ENCODE assay signal across 30 cellular contexts in the genomic region with DNA sequence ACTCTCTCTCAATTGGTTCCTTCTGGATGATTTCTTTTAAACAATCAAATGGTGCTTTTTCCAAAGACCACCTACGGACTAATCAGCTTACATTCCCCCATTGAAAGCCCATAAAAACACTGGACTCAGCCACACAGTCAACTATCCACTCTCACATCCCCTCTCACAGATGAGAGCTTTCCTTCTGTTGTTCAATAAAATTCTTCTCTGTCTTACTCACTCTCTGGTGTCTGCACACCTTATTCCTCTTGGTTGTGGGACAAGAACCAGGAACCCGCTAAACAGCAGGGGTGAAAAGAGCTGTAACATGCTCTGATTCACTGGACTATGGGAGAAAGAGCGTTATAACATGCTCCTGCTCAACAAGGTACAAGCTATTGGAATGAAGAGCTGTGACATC.
"Had no signal": no experiment of that assay in that cellular context is flagged by ENCODE, and none has a peak within 500 bp of the region (broad histone marks: within the 10 kb centered on the region; RNA-seq: fewer than 3 reads in every experiment).

No MANE protein-coding gene starts in this region.

- H3K36me3 ChIP-seq: adrenal gland, ascending aorta, breast epithelium, cardiac muscle cell, colonic mucosa, esophagus squamous epithelium, gastroesophageal sphincter, WERI-Rb-1 had no signal

- DNase-seq: activated B cell treated with CpG ODN at 0.5 μM for 24 hours; activated CD4-positive, alpha-beta T cell treated with anti-CD3 and anti-CD28 coated beads for 48 hours; activated CD4-positive, alpha-beta T cell treated with anti-CD3 and anti-CD28 coated beads, Interleukin-2, amount 50 U/mL, for 1 hour; activated CD4-positive, alpha-beta T cell treated with anti-CD3 and anti-CD28 coated beads, Interleukin-2, amount 50 U/mL, for 48 hours; activated CD8-positive, alpha-beta memory T cell treated with anti-CD3 and anti-CD28 coated beads for 24 hours; activated CD8-positive, alpha-beta T cell treated with anti-CD3 and anti-CD28 coated beads for 36 hours; activated effector memory CD4-positive, alpha-beta T cell treated with anti-CD3 and anti-CD28 coated beads, Interleukin-2, amount 50 U/mL, for 16 hours; activated naive CD4-positive, alpha-beta T cell treated with anti-CD3 and anti-CD28 coated beads for 36 hours; activated naive CD8-positive, alpha-beta T cell treated with anti-CD3 and anti-CD28 coated beads for 36 hours; activated naive CD8-positive, alpha-beta T cell treated with anti-CD3 and anti-CD28 coated beads, Interleukin-2, amount 50 U/mL, for 24 hours; activated T-cell treated with anti-CD3 and anti-CD28 coated beads, Interleukin-2, amount 50 U/mL, for 4 hours; adrenal gland; central memory CD4-positive, alpha-beta T cell; cerebellar nuclear complex; colonic mucosa; effector CD8-positive, alpha-beta T cell; esophagus squamous epithelium; foreskin melanocyte; T-helper 1 cell; T-helper 17 cell; T1000; WERI-Rb-1 had no signal

- H3K4me1 ChIP-seq: adrenal gland, ascending aorta, breast epithelium, colonic mucosa, esophagus squamous epithelium, gastroesophageal sphincter had no signal

- ATAC-seq: activated CD4-positive, CD25-positive, alpha-beta regulatory T cell treated with anti-CD3 and anti-CD28 coated beads, Interleukin-2, amount 50 U/mL, for 24 hours; activated CD8-positive, alpha-beta T cell treated with anti-CD3 and anti-CD28 coated beads for 36 hours; activated naive CD8-positive, alpha-beta T cell treated with anti-CD3 and anti-CD28 coated beads, Interleukin-2, amount 50 U/mL, for 24 hours; activated T-cell treated with anti-CD3 and anti-CD28 coated beads, Interleukin-2, amount 50 U/mL, for 4 hours; gastroesophageal sphincter; T-helper 17 cell had no signal

- H3K27me3 ChIP-seq: adrenal gland, ascending aorta, breast epithelium, cardiac muscle cell, colonic mucosa, esophagus squamous epithelium, gastroesophageal sphincter had no signal

- H3K27ac ChIP-seq: adrenal gland, ascending aorta, breast epithelium, cardiac muscle cell, colonic mucosa, epithelial cell of prostate, esophagus squamous epithelium, gastroesophageal sphincter, WERI-Rb-1 had no signal

- FAIRE-seq: endometrium, endothelial cell of umbilical vein had no signal

- H3K9me3 ChIP-seq: adrenal gland, ascending aorta, colonic mucosa had no signal

- H3K4me3 ChIP-seq: adrenal gland, ascending aorta, breast epithelium, cardiac muscle cell, colonic mucosa, esophagus squamous epithelium, gastroesophageal sphincter had no signal
